19 cellular contexts compared by ENCODE assay signal in the genomic region with DNA sequence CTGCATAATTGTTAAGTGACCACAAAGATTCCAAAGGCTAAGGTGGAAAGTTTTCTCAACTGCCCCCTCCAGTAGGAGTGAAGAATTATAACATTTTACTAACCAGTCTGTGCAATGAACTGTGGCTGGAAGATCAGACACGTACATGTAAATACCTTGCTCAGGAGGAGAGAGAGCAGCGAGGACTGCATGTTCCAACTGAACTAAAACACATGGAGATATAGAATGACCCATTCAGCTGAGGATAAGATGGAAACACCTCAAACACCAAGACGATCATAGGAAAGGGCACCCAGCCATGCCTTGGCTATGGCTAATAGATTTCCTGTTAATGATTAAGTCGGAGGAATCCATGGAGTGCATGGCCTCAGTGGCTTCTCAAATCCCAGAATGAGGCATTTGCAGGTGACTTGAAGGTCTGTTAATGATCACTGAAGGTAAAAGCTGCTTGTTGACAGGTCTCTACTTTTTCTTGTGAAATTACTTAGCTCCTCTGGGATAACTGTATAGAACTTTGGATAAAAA.
DNase-seq lines count a peak whose midpoint lies in the region; FAIRE-seq and TF ChIP-seq lines count a peak whose summit lies in the region.
"Had no signal": no experiment of that assay in that cellular context is flagged by ENCODE, and none has a peak within 500 bp of the region (broad histone marks: within the 10 kb centered on the region; RNA-seq: fewer than 3 reads in every experiment).

No MANE protein-coding gene starts in this region.

- peaks cover 7% of the 10 kb centered on the region for H3K4me1 Mint-ChIP-seq in Caco-2 (ENCODE audit: low read depth, unreplicated experiment)
- no peaks in the 10 kb centered on the region for H3K4me1 Mint-ChIP-seq in nephron
- H3K4me1 Mint-ChIP-seq in endothelial cell (ENCODE audit: unreplicated experiment), result no peaks in the 10 kb centered on the region
- H3K4me1 Mint-ChIP-seq: B cell had no signal

- no peaks in the 10 kb centered on the region for H3K9me3 Mint-ChIP-seq in Caco-2 (ENCODE audit: unreplicated experiment)
- H3K9me3 Mint-ChIP-seq in nephron, result no peaks in the 10 kb centered on the region
- H3K9me3 Mint-ChIP-seq in endothelial cell (ENCODE audit: unreplicated experiment), result no peaks in the 10 kb centered on the region
- H3K9me3 Mint-ChIP-seq: CD4-positive, alpha-beta T cell had no signal

- TF ChIP-seq CTCF in Caco-2 (IDR thresholded peaks at IDR 0.05; ENCODE audit: insufficient read depth in 1 of 2, low read depth in 1 of 2, low read length in 1 of 2, severe bottlenecking in 1 of 2, unreplicated experiment in 1 of 2), result no peak
- TF ChIP-seq CTCF in nephron (IDR thresholded peaks at IDR 0.05; ENCODE audit: unreplicated experiment in 3 of 3), result no peak
- TF ChIP-seq CTCF in endothelial cell (IDR thresholded peaks at IDR 0.05; ENCODE audit: unreplicated experiment), result no peak
- TF ChIP-seq CTCF in testis (IDR thresholded peaks at IDR 0.05), result no peak
- TF ChIP-seq CTCF in spleen (IDR thresholded peaks at IDR 0.05 in 8 of 11, conservative IDR thresholded peaks at IDR 0.05 in 3 of 11), result no peak

- no TSS peak for BruUV-seq in Caco-2 (replicated peaks; lab: Mats Ljungman, UMichigan)

- POLR2A ChIA-PET in Caco-2 (lab: Charles Lee), result no interaction called here

- H3K9me3 ChIP-seq in Caco-2 (no peaks in the 10 kb centered on the region), testis (no peaks in the 10 kb centered on the region), spleen (no peaks in the 10 kb centered on the region)

- TF ChIP-seq POLR2A in testis (IDR thresholded peaks at IDR 0.05), result no peak
- no peak for TF ChIP-seq POLR2A in spleen (IDR thresholded peaks at IDR 0.05)

- DNase-seq in Caco-2, result peak; percentile 37 to 48
- peak; percentile 94 for DNase-seq in RCC 7860 (ENCODE audit: low spot score)
- DNase-seq in kidney glomerular epithelial cell (lab: John Stamatoyannopoulos, UW), result peak; percentile 97
- no peak for DNase-seq in endothelial cell (ENCODE audit: low spot score)
- DNase-seq in testis, result no peak
- no peak for DNase-seq in spleen
- DNase-seq in activated T-cell treated with anti-CD3 and anti-CD28 coated beads, Interleukin-2, amount 50 U/mL, for 1 hour, result no peak
- DNase-seq: CD4-positive, alpha-beta T cell; GDM1; GOT3; KG1; NCI-H1436 treated with DMSO at 0.1 percent for 48 hours; NCI-H2081 treated with DMSO at 0.1 percent for 48 hours; NCI-H510A treated with DMSO at 0.1 percent for 48 hours; RPMI8226; SIG-M5 had no signal

- intact Hi-C loops in Caco-2 (cut with micrococcal nuclease; ENCODE audit: unreplicated experiment), result loop anchor here (5.0 kb wide), 1 partner anchor 287 kb away; no protein-coding TSS in a partner anchor
- intact Hi-C loops in testis (cut with DNase I; ENCODE audit: low total_unique reads), result no loop called here
- intact Hi-C loops in spleen (cut with DNase I; ENCODE audit: low total_unique reads), result no loop called here

- no peaks in the 10 kb centered on the region for H3K36me3 ChIP-seq in Caco-2 (ENCODE audit: control insufficient read depth, insufficient read depth, low read length)
- no peaks in the 10 kb centered on the region for H3K36me3 ChIP-seq in testis (ENCODE audit: low read depth, missing control alignments)
- H3K36me3 ChIP-seq in spleen, result no peaks in the 10 kb centered on the region

- no peaks in the 10 kb centered on the region for H3K36me3 Mint-ChIP-seq in Caco-2 (ENCODE audit: insufficient read depth, unreplicated experiment)
- no peaks in the 10 kb centered on the region for H3K36me3 Mint-ChIP-seq in nephron (ENCODE audit: low read depth)
- H3K36me3 Mint-ChIP-seq in endothelial cell (ENCODE audit: low read depth, unreplicated experiment), result no peaks in the 10 kb centered on the region

- H3K4me1 ChIP-seq in Caco-2 (peaks cover 17% of the 10 kb centered on the region), testis (no peaks in the 10 kb centered on the region), spleen (no peaks in the 10 kb centered on the region)

- peak overlapping the region; percentile 51 for H3K4me3 Mint-ChIP-seq in Caco-2 (ENCODE audit: unreplicated experiment)
- H3K4me3 Mint-ChIP-seq in nephron, result no peak overlapping the region
- H3K4me3 Mint-ChIP-seq in endothelial cell (ENCODE audit: unreplicated experiment), result no peak overlapping the region
- H3K4me3 Mint-ChIP-seq: B cell; CD4-positive, alpha-beta T cell had no signal

- H3K27me3 ChIP-seq in Caco-2 (replicated peaks; ENCODE audit: control insufficient read depth, insufficient read depth, low read length), result no peaks in the 10 kb centered on the region
- no peaks in the 10 kb centered on the region for H3K27me3 ChIP-seq in testis
- H3K27me3 ChIP-seq in spleen (replicated peaks in 1 of 7), result no peaks in the 10 kb centered on the region

- H3K27ac ChIP-seq in testis (no peak overlapping the region), spleen (no peak overlapping the region)

- CTCF ChIA-PET in Caco-2 (lab: Charles Lee), result no interaction called here

- H3K27me3 Mint-ChIP-seq in Caco-2 (ENCODE audit: insufficient read depth, unreplicated experiment) (no peaks in the 10 kb centered on the region), nephron (ENCODE audit: low read depth) (no peaks in the 10 kb centered on the region), endothelial cell (ENCODE audit: unreplicated experiment) (no peaks in the 10 kb centered on the region)
- H3K27me3 Mint-ChIP-seq: B cell had no signal

- WGBS in testis, 2 donors, result 69 to 74% methylated on average over 4 of the region's 4 CpGs
- 72 to 85% (median 76%) methylated on average over 4 of the region's 4 CpGs for WGBS in spleen, 5 donors

- H3K4me3 ChIP-seq in Caco-2 (ENCODE audit: low read depth, low read length) (no peak overlapping the region), testis (no peak overlapping the region), spleen (no peak overlapping the region)

- peak; percentile 99 for FAIRE-seq in RCC 7860 (lab: Jason Lieb, UNC)
- FAIRE-seq: GM12891 had no signal

- H3K27ac Mint-ChIP-seq in Caco-2 (ENCODE audit: unreplicated experiment) (peak overlapping the region; percentile 62), nephron (peak overlapping the region; percentile 21 to 44 (median 36)), endothelial cell (ENCODE audit: unreplicated experiment) (no peak overlapping the region)
- H3K27ac Mint-ChIP-seq: B cell; CD4-positive, alpha-beta T cell had no signal

Comparison
In these comparisons a context has a peak if more than half of its experiments do, and no peak if none do; other contexts are left out.
1. DNase-seq: peak in Caco-2 (2 of 2), RCC 7860 (single experiment) and kidney glomerular epithelial cell (single experiment); none in endothelial cell (single experiment), testis (single experiment), spleen (single experiment) and activated T-cell treated with anti-CD3 and anti-CD28 coated beads, Interleukin-2, amount 50 U/mL, for 1 hour (single experiment).